In the genomic region with DNA sequence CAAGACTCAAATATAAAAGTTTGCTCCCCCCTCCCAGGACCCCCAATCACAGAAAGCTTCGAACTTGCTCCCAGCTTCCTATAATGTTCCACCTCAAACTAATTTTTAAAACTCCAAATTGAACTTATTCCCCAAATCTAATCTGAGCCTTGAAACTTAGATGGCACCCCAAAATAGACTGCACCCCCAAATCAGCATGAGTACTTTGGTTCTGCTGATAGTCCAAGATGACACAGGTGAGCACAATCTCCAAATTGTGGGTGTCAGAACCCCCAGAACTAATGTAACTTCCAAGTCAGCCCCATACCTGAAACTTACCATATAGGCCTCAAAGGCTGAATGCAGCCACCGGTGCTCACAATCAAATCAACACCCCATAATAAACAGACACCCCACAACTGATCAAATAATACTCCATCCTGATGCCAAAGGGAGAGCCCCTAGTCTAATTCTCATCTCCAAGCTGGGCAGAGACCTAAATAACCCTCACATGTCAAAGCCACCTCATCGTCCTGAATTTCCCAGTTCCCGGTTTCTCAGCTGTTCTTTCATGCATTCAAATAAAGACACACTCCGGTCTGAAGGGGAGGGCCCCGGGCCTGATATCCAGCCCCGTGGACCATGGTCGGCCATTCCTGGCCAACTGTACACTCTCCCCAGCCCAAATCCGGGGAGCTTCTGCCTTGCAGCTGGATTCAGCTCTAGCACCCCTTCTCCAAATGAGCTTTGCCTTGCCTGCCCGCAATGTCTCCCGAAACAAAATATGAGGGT, we compare ENCODE assay signal across 1 cellular context.
TF ChIP-seq lines count a peak whose summit lies in the region.

No MANE protein-coding gene starts in this region.

TF ChIP-seq in H1, 55 proteins besides CTCF, POLR2A, EP300 and RAD21:
- TF ChIP-seq EZH2 (IDR thresholded peaks at IDR 0.05; ENCODE audit: low read depth, low read length, severe bottlenecking) (no peak), KDM1A (IDR thresholded peaks at IDR 0.05; ENCODE audit: borderline replicate concordance, low read length) (no peak), CBX5 (IDR thresholded peaks at IDR 0.05; ENCODE audit: low read depth, low read length) (no peak)
